1 cellular context compared by ENCODE assay signal in genomic region chr4:101355767-101356702, GRCh38.
TF ChIP-seq lines count a peak whose summit lies in the region.

No MANE protein-coding gene starts in this region.

TF ChIP-seq in HepG2, 621 proteins besides CTCF, POLR2A, EP300 and RAD21 (continued from another document):
- TF ChIP-seq PRDM10 (CRISPR knock-in tag; IDR thresholded peaks at IDR 0.05; ENCODE audit: low read depth): peak; percentile 89
- TF ChIP-seq JUND (CRISPR knock-in tag; IDR thresholded peaks at IDR 0.05): peak; percentile 94
- TF ChIP-seq ATF7 (IDR thresholded peaks at IDR 0.05): peak; percentile 32; the same call in 1 of the 2 replicates
- TF ChIP-seq ATF7 (CRISPR knock-in tag; IDR thresholded peaks at IDR 0.05): no peak
- no peak for TF ChIP-seq SPEN (CRISPR knock-in tag; IDR thresholded peaks at IDR 0.05; ENCODE audit: low read depth)
- peak; percentile 80 for TF ChIP-seq RXRB (CRISPR knock-in tag; IDR thresholded peaks at IDR 0.05; ENCODE audit: borderline replicate concordance)
- no peak for TF ChIP-seq SNAPC4 (CRISPR knock-in tag; IDR thresholded peaks at IDR 0.05)
- no peak for TF ChIP-seq ZNF407 (CRISPR knock-in tag; IDR thresholded peaks at IDR 0.05; ENCODE audit: not compliant biosample characterization)
TF ChIP-seq in HepG2: peak in this region for 52.
